In the genomic region with DNA sequence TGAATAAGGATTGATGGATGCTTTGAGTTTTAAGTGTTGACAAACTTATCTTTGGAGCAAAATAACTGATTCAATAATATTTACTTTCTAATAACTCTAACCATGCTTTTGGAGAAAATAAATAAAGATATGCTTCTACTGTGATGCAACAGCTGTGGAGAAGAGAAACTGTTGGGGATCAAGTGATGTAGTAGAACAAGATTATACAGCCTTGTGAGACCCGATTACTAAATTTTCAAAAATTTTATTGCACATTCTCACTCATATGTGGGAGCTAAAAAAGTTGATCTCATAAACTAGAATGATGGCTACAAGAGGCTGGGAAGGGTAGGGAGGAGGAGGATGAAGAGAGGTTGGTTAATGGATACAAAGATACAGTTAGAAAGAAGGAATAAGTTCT, we compare ENCODE assay signal across 10 cellular contexts.
"Had no signal": no experiment of that assay in that cellular context is flagged by ENCODE, and none has a peak within 500 bp of the region (broad histone marks: within the 10 kb centered on the region; RNA-seq: fewer than 3 reads in every experiment).

No MANE protein-coding gene starts in this region.

- H3K9me3 ChIP-seq: HAP-1 had no signal

- H3K9me3 Mint-ChIP-seq: HFFc6 had no signal

- H3K4me3 Mint-ChIP-seq: HFFc6 had no signal

- FAIRE-seq: HepG2, K562 had no signal

- H3K4me1 ChIP-seq: HAP-1 had no signal

- H3K4me3 ChIP-seq: GM23248, HAP-1, K562 had no signal

- H3K27ac Mint-ChIP-seq: HFFc6 had no signal

- H3K27ac ChIP-seq: GM23248, HL-60 had no signal

- DNase-seq: GM23248, GOT3, H7, HFFc6, KG1 had no signal

- ATAC-seq: HCT116, HepG2, K562 had no signal
